ENCODE assay signal across 1 cellular context in genomic region chr18:57051586-57052044, GRCh38.
TF ChIP-seq lines count a peak whose summit lies in the region.

No MANE protein-coding gene starts in this region.

TF ChIP-seq in GM12878, 131 proteins besides CTCF, POLR2A, EP300 and RAD21 (continued from another document and continues in another):
- peak; percentile 57 for TF ChIP-seq CUX1 (IDR thresholded peaks at IDR 0.05; ENCODE audit: insufficient replicate concordance, low read depth, low read length)
- TF ChIP-seq SMAD5 (IDR thresholded peaks at IDR 0.05; ENCODE audit: low read depth): no peak
- TF ChIP-seq SUZ12 (IDR thresholded peaks at IDR 0.05; ENCODE audit: unreplicated experiment): no peak
- no peak for TF ChIP-seq PBX3 (IDR thresholded peaks at IDR 0.05; ENCODE audit: insufficient replicate concordance, low read depth, low read length)
- peak; percentile 36 to 58; a peak in 1 of 4 replicates for TF ChIP-seq BHLHE40 (IDR thresholded peaks at IDR 0.05; ENCODE audit: borderline replicate concordance in 1 of 2, low read depth in 2 of 2, low read length in 1 of 2)
- TF ChIP-seq IKZF1 (conservative IDR thresholded peaks at IDR 0.05): peak; percentile 48; the same call in 1 of the 2 replicates
- 0 out of 2 replicates have a peak, but pooled peaks have one; percentile 37 for TF ChIP-seq PAX5 (IDR thresholded peaks at IDR 0.05; ENCODE audit: borderline replicate concordance, low read depth, low read length)
- TF ChIP-seq EED (IDR thresholded peaks at IDR 0.05; ENCODE audit: low read depth): 0 out of 2 replicates have a peak, but pooled peaks have one; percentile 24
- peak; percentile 24; the same call in 1 of the 2 replicates for TF ChIP-seq MLLT1 (IDR thresholded peaks at IDR 0.05)
- TF ChIP-seq FOXM1 (IDR thresholded peaks at IDR 0.05; ENCODE audit: low read depth, low read length): peak; percentile 31; the same call in 1 of the 2 replicates
- no peak for TF ChIP-seq NFYA (IDR thresholded peaks at IDR 0.05; ENCODE audit: borderline replicate concordance, low read depth, low read length)
- peak; percentile 96 for TF ChIP-seq MEF2B (IDR thresholded peaks at IDR 0.05; ENCODE audit: partially characterized antibody, poor library complexity, severe bottlenecking)
- TF ChIP-seq ASH2L (IDR thresholded peaks at IDR 0.05; ENCODE audit: borderline replicate concordance, low read depth): no peak
- 0 out of 2 replicates have a peak, but pooled peaks have one; percentile 56 for TF ChIP-seq GATAD2B (conservative IDR thresholded peaks at IDR 0.05; ENCODE audit: low read depth)
- peak; percentile 68 for TF ChIP-seq PKNOX1 (IDR thresholded peaks at IDR 0.05)
- no peak for TF ChIP-seq CREB1 (IDR thresholded peaks at IDR 0.05; ENCODE audit: low read depth)
- TF ChIP-seq RUNX3 (IDR thresholded peaks at IDR 0.05; ENCODE audit: low read length): peak; percentile 52
- peak; percentile 39; the same call in 1 of the 2 replicates for TF ChIP-seq MTA2 (IDR thresholded peaks at IDR 0.05; ENCODE audit: low read depth)
- no peak for TF ChIP-seq ZBTB40 (IDR thresholded peaks at IDR 0.05; ENCODE audit: borderline replicate concordance)
- no peak for TF ChIP-seq ZNF592 (IDR thresholded peaks at IDR 0.05)
- TF ChIP-seq SUPT20H (IDR thresholded peaks at IDR 0.05; ENCODE audit: borderline replicate concordance, control insufficient read depth, low read depth, low read length): no peak
- peak; percentile 45 for TF ChIP-seq RELA (IDR thresholded peaks at IDR 0.05; ENCODE audit: borderline replicate concordance, partially characterized antibody)
- peak; percentile 49; the same call in 1 of the 2 replicates for TF ChIP-seq ZNF687 (IDR thresholded peaks at IDR 0.05)
- TF ChIP-seq RELB (IDR thresholded peaks at IDR 0.05; ENCODE audit: low read depth): peak; percentile 69; the same call in 1 of the 2 replicates
- no peak for TF ChIP-seq TCF7 (IDR thresholded peaks at IDR 0.05; ENCODE audit: borderline replicate concordance)
